In genomic region chr11:22624742-22625447, GRCh38 we compare ENCODE assay signal across 8 cellular contexts. TPM values are rescaled to one million over a fixed set of nuclear protein-coding genes. Genes with fewer than 3 reads are reported as not detected.
DNase-seq lines count a peak whose midpoint lies in the region; ATAC-seq and TF ChIP-seq lines count a peak whose summit lies in the region.

No MANE protein-coding gene starts in this region.

- H3K4me1 ChIP-seq in CD4-positive, alpha-beta memory T cell (ENCODE audit: insufficient read depth, low read length), result peaks cover 45% of the 10 kb centered on the region
- peaks cover 13% of the 10 kb centered on the region for H3K4me1 ChIP-seq in mucosa of stomach (ENCODE audit: control insufficient read depth, insufficient read depth, low read length)

- CTCF ChIA-PET in CD4-positive, alpha-beta memory T cell (lab: Charles Lee; ENCODE audit: partially characterized antibody), result interaction anchor here (0.8 to 2.3 kb wide), 5 partner anchors 32 to 209 kb away, joined by 3 to 16 read pairs (median 3); partner anchors contain the start of gene SVIP

- H3K9me3 Mint-ChIP-seq in CD4-positive, alpha-beta memory T cell, result peaks cover 0 to under 1% (median 0%) of the 10 kb centered on the region in 8 donors

- H3K27me3 Mint-ChIP-seq in CD4-positive, alpha-beta memory T cell, result no peaks in the 10 kb centered on the region

- intact Hi-C loops in CD4-positive, alpha-beta memory T cell (cut with micrococcal nuclease), result loop anchor here (1.0 to 10.0 kb wide), 2 partner anchors 204 to 290 kb away; partner anchors contain the start of genes SLC17A6 and SVIP

- H3K27ac ChIP-seq in CD4-positive, alpha-beta memory T cell (ENCODE audit: low read depth, low read length), result peak overlapping the region; percentile 92

- no peaks in the 10 kb centered on the region for H3K9me3 ChIP-seq in CD4-positive, alpha-beta memory T cell (ENCODE audit: control insufficient read depth in 1 of 2, low read length in 2 of 2)
- H3K9me3 ChIP-seq in mucosa of stomach (ENCODE audit: control insufficient read depth, low read length), result no peaks in the 10 kb centered on the region

- peak overlapping the region; percentile 98 to 100 (median 99) for H3K4me3 Mint-ChIP-seq in CD4-positive, alpha-beta memory T cell

- peak in 4 of 5 donors; percentile 64 to 74 (median 69) for DNase-seq in CD4-positive, alpha-beta memory T cell
- peak; percentile 29 for DNase-seq in NCI-H524 treated with DMSO at 0.1 percent for 48 hours (lab: John Stamatoyannopoulos, UW)
- DNase-seq in activated CD8-positive, alpha-beta memory T cell treated with anti-CD3 and anti-CD28 coated beads, Interleukin-2, amount 50 U/mL, for 1 hour (ENCODE audit: extremely low read depth), result peak; percentile 17
- DNase-seq in erythroblast (lab: John Stamatoyannopoulos, UW), result peak; percentile 75 to 78
- DNase-seq in stimulated activated naive CD4-positive, alpha-beta T cell treated with Interleukin-2 at 50 U/mL for 16 hours (lab: John Stamatoyannopoulos, UW), result peak; percentile 59

- H3K36me3 ChIP-seq in CD4-positive, alpha-beta memory T cell (ENCODE audit: insufficient read depth, low read length), result no peaks in the 10 kb centered on the region
- no peaks in the 10 kb centered on the region for H3K36me3 ChIP-seq in mucosa of stomach (ENCODE audit: control insufficient read depth, insufficient read depth, low read length)

- TF ChIP-seq POLR2A in erythroblast (IDR thresholded peaks at IDR 0.05; ENCODE audit: low read length), result no peak

- H3K4me1 Mint-ChIP-seq in CD4-positive, alpha-beta memory T cell, result peaks cover 31 to 48% (median 38%) of the 10 kb centered on the region in 4 donors

- H3K36me3 Mint-ChIP-seq in CD4-positive, alpha-beta memory T cell, result peaks cover 11 to 27% of the 10 kb centered on the region in 2 donors

- no peaks in the 10 kb centered on the region for H3K27me3 ChIP-seq in CD4-positive, alpha-beta memory T cell (ENCODE audit: insufficient read depth, low read length)
- H3K27me3 ChIP-seq in mucosa of stomach (ENCODE audit: control insufficient read depth, insufficient read depth, low read length), result no peaks in the 10 kb centered on the region

- H3K4me3 ChIP-seq in CD4-positive, alpha-beta memory T cell (ENCODE audit: low read length in 2 of 2), result peak overlapping the region; percentile 93 to 99
- H3K4me3 ChIP-seq in mucosa of stomach (ENCODE audit: low read length), result peak overlapping the region; percentile 93

- H3K9ac ChIP-seq in mucosa of stomach (ENCODE audit: low read length), result peak overlapping the region; percentile 88

- POLR2A ChIA-PET in CD4-positive, alpha-beta memory T cell (lab: Charles Lee; ENCODE audit: partially characterized antibody), result interaction anchor here (0.8 to 2.6 kb wide), 5 partner anchors 8 to 204 kb away, joined by 3 to 35 read pairs (median 4); partner anchors contain the start of gene SVIP

- ATAC-seq in GM19351 (IDR thresholded peaks at IDR 0.05; ENCODE audit: unreplicated experiment) (peak; percentile 55), HG03520 (IDR thresholded peaks at IDR 0.05; ENCODE audit: unreplicated experiment) (peak; percentile 47)

- peak overlapping the region; percentile 98 to 100 (median 99) for H3K27ac Mint-ChIP-seq in CD4-positive, alpha-beta memory T cell

RNA-seq across cellular contexts. Expression of gene FANCF, which starts 0.7 kb away (rescaled TPM):
- 10 to 100 TPM; 22.2 to 23.5 TPM for total RNA-seq in CD4-positive, alpha-beta memory T cell
- polyA plus RNA-seq in CD4-positive, alpha-beta memory T cell, result 10 to 100 TPM in 1 of 2 donors, 1 to 10 TPM in 1; 8.6 to 17.7 TPM

RNA-seq across cellular contexts. Expression of gene GAS2, which starts 41.5 kb away (rescaled TPM):
- total RNA-seq in CD4-positive, alpha-beta memory T cell, result 1 to 10 TPM; 3.3 to 3.4 TPM
- 1 to 10 TPM; 2.7 to 3.0 TPM for polyA plus RNA-seq in CD4-positive, alpha-beta memory T cell

Comparison
In these comparisons a context has a peak if more than half of its experiments do, and no peak if none do; other contexts are left out.
1. Peak in every context shown above with its lines: DNase-seq, ATAC-seq, H3K4me3 ChIP-seq and H3K27ac ChIP-seq.
2. DNase-seq: peak in every context shown above with its lines; median percentile 76 in erythroblast; 69 in CD4-positive, alpha-beta memory T cell; 59 in stimulated activated naive CD4-positive, alpha-beta T cell treated with Interleukin-2 at 50 U/mL for 16 hours; 29 in NCI-H524 treated with DMSO at 0.1 percent for 48 hours; 17 in activated CD8-positive, alpha-beta memory T cell treated with anti-CD3 and anti-CD28 coated beads, Interleukin-2, amount 50 U/mL, for 1 hour.